In the genomic region with DNA sequence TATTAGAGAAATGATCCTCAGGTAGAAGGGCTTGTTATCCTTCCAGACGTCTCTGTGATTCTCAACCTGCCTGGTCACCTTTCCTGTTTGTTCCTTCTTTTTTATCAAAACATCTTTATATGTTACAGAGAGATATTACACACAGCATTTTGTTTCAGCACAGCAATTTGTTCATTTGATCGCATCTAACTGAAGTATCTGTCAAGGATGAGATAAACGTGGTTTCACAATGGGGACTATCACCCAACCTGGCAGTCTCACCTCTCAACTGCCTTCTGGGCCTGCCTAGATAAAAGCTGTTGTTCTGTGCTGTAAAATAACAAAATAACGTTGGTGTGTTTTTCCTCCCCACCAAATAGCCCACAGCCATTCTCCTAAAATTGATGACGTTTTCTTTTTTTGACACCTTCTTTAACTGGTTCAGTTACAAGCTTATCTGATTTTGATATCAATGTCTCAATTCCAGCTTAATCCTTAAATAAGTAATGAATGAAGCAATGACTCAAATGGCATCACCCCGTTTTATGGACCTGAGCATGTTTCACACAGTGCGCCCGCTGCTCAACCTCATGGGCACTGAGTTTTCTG, we compare ENCODE assay signal across 1 cellular context.
A peak's percentile ranks its signal among the peaks of the same experiment; 100 is the strongest.
TF ChIP-seq lines count a peak whose summit lies in the region.

No MANE protein-coding gene starts in this region.

TF ChIP-seq in K562, 482 proteins besides CTCF, POLR2A, EP300 and RAD21 (continued from another document):
- TF ChIP-seq, protein P1, sequence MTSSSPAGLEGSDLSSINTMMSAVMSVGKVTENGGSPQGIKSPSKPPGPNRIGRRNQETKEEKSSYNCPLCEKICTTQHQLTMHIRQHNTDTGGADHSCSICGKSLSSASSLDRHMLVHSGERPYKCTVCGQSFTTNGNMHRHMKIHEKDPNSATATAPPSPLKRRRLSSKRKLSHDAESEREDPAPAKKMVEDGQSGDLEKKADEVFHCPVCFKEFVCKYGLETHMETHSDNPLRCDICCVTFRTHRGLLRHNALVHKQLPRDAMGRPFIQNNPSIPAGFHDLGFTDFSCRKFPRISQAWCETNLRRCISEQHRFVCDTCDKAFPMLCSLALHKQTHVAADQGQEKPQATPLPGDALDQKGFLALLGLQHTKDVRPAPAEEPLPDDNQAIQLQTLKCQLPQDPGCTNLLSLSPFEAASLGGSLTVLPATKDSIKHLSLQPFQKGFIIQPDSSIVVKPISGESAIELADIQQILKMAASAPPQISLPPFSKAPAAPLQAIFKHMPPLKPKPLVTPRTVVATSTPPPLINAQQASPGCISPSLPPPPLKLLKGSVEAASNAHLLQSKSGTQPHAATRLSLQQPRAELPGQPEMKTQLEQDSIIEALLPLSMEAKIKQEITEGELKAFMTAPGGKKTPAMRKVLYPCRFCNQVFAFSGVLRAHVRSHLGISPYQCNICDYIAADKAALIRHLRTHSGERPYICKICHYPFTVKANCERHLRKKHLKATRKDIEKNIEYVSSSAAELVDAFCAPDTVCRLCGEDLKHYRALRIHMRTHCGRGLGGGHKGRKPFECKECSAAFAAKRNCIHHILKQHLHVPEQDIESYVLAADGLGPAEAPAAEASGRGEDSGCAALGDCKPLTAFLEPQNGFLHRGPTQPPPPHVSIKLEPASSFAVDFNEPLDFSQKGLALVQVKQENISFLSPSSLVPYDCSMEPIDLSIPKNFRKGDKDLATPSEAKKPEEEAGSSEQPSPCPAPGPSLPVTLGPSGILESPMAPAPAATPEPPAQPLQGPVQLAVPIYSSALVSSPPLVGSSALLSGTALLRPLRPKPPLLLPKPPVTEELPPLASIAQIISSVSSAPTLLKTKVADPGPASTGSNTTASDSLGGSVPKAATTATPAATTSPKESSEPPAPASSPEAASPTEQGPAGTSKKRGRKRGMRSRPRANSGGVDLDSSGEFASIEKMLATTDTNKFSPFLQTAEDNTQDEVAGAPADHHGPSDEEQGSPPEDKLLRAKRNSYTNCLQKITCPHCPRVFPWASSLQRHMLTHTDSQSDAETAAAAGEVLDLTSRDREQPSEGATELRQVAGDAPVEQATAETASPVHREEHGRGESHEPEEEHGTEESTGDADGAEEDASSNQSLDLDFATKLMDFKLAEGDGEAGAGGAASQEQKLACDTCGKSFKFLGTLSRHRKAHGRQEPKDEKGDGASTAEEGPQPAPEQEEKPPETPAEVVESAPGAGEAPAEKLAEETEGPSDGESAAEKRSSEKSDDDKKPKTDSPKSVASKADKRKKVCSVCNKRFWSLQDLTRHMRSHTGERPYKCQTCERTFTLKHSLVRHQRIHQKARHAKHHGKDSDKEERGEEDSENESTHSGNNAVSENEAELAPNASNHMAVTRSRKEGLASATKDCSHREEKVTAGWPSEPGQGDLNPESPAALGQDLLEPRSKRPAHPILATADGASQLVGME (CRISPR knock-in tag; IDR thresholded peaks at IDR 0.05): no peak
- peak; percentile 19; the same call in 1 of the 2 replicates for TF ChIP-seq TAL1 (IDR thresholded peaks at IDR 0.05)
- TF ChIP-seq TEAD4 (IDR thresholded peaks at IDR 0.05; ENCODE audit: low read length): peak; percentile 56; the same call in 1 of the 2 replicates
- no peak for TF ChIP-seq TEAD4 (CRISPR knock-in tag; IDR thresholded peaks at IDR 0.05; ENCODE audit: borderline replicate concordance)
- no peak for TF ChIP-seq NFE2L1 (tag; IDR thresholded peaks at IDR 0.05; ENCODE audit: borderline replicate concordance, low read depth)
- no peak for TF ChIP-seq ZNF586 (CRISPR knock-in tag; conservative IDR thresholded peaks at IDR 0.05)
- TF ChIP-seq CC2D1A (IDR thresholded peaks at IDR 0.05): no peak
- TF ChIP-seq ZNF507 (tag; conservative IDR thresholded peaks at IDR 0.05): no peak
- TF ChIP-seq, protein P2, sequence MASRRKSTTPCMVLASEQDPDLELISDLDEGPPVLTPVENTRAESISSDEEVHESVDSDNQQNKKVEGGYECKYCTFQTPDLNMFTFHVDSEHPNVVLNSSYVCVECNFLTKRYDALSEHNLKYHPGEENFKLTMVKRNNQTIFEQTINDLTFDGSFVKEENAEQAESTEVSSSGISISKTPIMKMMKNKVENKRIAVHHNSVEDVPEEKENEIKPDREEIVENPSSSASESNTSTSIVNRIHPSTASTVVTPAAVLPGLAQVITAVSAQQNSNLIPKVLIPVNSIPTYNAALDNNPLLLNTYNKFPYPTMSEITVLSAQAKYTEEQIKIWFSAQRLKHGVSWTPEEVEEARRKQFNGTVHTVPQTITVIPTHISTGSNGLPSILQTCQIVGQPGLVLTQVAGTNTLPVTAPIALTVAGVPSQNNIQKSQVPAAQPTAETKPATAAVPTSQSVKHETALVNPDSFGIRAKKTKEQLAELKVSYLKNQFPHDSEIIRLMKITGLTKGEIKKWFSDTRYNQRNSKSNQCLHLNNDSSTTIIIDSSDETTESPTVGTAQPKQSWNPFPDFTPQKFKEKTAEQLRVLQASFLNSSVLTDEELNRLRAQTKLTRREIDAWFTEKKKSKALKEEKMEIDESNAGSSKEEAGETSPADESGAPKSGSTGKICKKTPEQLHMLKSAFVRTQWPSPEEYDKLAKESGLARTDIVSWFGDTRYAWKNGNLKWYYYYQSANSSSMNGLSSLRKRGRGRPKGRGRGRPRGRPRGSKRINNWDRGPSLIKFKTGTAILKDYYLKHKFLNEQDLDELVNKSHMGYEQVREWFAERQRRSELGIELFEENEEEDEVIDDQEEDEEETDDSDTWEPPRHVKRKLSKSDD (conservative IDR thresholded peaks at IDR 0.05; ENCODE audit: low read length): no peak
- TF ChIP-seq SOX6 (IDR thresholded peaks at IDR 0.05): peak; percentile 70
- no peak for TF ChIP-seq ETS2 (tag; IDR thresholded peaks at IDR 0.05; ENCODE audit: borderline replicate concordance, poor library complexity, severe bottlenecking)
- no peak for TF ChIP-seq ZNF3 (CRISPR knock-in tag; IDR thresholded peaks at IDR 0.05)
- TF ChIP-seq FOXP4 (CRISPR knock-in tag; IDR thresholded peaks at IDR 0.05; ENCODE audit: borderline replicate concordance): no peak
- no peak for TF ChIP-seq SMAD4 (CRISPR knock-in tag; conservative IDR thresholded peaks at IDR 0.05)
- TF ChIP-seq RBM34 (IDR thresholded peaks at IDR 0.05; ENCODE audit: borderline replicate concordance, insufficient read depth, low read length): no peak
- TF ChIP-seq, protein P3, sequence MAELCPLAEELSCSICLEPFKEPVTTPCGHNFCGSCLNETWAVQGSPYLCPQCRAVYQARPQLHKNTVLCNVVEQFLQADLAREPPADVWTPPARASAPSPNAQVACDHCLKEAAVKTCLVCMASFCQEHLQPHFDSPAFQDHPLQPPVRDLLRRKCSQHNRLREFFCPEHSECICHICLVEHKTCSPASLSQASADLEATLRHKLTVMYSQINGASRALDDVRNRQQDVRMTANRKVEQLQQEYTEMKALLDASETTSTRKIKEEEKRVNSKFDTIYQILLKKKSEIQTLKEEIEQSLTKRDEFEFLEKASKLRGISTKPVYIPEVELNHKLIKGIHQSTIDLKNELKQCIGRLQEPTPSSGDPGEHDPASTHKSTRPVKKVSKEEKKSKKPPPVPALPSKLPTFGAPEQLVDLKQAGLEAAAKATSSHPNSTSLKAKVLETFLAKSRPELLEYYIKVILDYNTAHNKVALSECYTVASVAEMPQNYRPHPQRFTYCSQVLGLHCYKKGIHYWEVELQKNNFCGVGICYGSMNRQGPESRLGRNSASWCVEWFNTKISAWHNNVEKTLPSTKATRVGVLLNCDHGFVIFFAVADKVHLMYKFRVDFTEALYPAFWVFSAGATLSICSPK (IDR thresholded peaks at IDR 0.05; ENCODE audit: borderline replicate concordance): no peak
- TF ChIP-seq, protein P4, sequence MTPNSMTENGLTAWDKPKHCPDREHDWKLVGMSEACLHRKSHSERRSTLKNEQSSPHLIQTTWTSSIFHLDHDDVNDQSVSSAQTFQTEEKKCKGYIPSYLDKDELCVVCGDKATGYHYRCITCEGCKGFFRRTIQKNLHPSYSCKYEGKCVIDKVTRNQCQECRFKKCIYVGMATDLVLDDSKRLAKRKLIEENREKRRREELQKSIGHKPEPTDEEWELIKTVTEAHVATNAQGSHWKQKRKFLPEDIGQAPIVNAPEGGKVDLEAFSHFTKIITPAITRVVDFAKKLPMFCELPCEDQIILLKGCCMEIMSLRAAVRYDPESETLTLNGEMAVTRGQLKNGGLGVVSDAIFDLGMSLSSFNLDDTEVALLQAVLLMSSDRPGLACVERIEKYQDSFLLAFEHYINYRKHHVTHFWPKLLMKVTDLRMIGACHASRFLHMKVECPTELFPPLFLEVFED (CRISPR knock-in tag; conservative IDR thresholded peaks at IDR 0.05): no peak
TF ChIP-seq in K562: peak in this region for 13.
